In the genomic region with DNA sequence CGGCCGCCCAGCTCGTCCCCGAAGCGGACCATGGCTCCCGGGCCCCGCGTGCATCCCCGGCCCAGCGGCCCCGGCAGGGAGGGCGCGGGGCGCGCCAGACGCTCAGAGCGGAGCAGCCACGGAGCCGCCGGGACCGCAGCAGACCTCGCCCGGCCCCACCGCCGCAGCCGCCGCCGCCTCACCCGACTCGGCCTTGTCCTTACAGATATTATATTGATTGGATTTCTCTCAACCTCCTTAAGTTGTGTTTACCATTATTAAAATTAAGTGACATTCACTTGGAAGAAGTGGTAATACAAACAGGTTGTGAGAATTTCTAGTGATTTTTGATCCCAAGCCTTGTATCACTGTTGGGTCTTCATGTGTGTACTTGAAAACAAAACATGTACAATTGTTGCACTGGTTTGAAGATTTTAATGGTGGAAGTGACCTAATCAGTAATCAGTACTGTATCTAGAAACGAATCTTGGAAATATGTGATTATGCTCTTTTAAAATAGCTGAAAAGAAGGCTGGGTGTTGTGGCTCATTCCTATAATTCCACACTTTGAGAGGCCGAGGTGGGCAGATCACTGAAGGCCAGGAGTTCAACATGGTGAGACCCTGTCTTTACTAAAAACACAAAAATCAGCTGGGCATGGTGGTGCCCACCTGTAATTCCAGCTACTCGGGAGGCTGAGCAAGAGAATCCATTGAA, we compare ENCODE assay signal across 8 cellular contexts. TPM values are rescaled to one million over a fixed set of nuclear protein-coding genes. Genes with fewer than 3 reads are reported as not detected.
DNase-seq lines count a peak whose midpoint lies in the region; TF ChIP-seq lines count a peak whose summit lies in the region.
"Not testable (repeated sequence)": the region's sequence is repeated elsewhere in the genome, so short reads cannot be mapped to it uniquely, and the experiment has no call there.

No MANE protein-coding gene starts in this region.

- TF ChIP-seq EP300 in SK-N-SH (IDR thresholded peaks at IDR 0.05; ENCODE audit: borderline replicate concordance in 1 of 2, low read depth in 1 of 2, low read length in 1 of 2), result not testable (repeated sequence)

- H3K4me3 ChIP-seq in H7 (ENCODE audit: insufficient read depth, low read depth, low read length); SK-N-SH (ENCODE audit: low read depth in 2 of 2, low read length in 1 of 2): not testable (repeated sequence)
- peak overlapping the region; percentile 38 for H3K4me3 ChIP-seq in neural progenitor cell

- peaks cover 18% of the 10 kb centered on the region for H3K27me3 ChIP-seq in H7 (ENCODE audit: control insufficient read depth, insufficient read depth, low read length)
- H3K27me3 ChIP-seq in SK-N-SH (ENCODE audit: insufficient read depth), result not testable (repeated sequence)
- H3K27me3 ChIP-seq in neural progenitor cell, result peaks cover 45% of the 10 kb centered on the region

- H2AFZ ChIP-seq in SK-N-SH (ENCODE audit: low read depth); neural progenitor cell (replicated peaks): not testable (repeated sequence)

- H3K4me2 ChIP-seq in SK-N-SH, result not testable (repeated sequence)
- peak overlapping the region; percentile 79 for H3K4me2 ChIP-seq in neural progenitor cell

- not testable (repeated sequence) for H3K9ac ChIP-seq in SK-N-SH, neural progenitor cell

- H3K4me1 Mint-ChIP-seq in glutamatergic neuron (ENCODE audit: low read depth, unreplicated experiment); neural progenitor cell: not testable (repeated sequence)

- H3K27me3 Mint-ChIP-seq in glutamatergic neuron (ENCODE audit: unreplicated experiment), result not testable (repeated sequence)
- peaks cover 20% of the 10 kb centered on the region for H3K27me3 Mint-ChIP-seq in neural progenitor cell (ENCODE audit: insufficient read depth, low read depth)

- peak overlapping the region; percentile 81 for H3K4me3 Mint-ChIP-seq in glutamatergic neuron (ENCODE audit: unreplicated experiment)
- H3K4me3 Mint-ChIP-seq in neural progenitor cell, result peak overlapping the region; percentile 70

- H3K9me2 ChIP-seq in SK-N-SH, result not testable (repeated sequence)

- DNase-seq in D341Med (ENCODE audit: low spot score) (peak; percentile 24), H7 (peak; percentile 53), SK-N-SH (peak; percentile 66), ecto neural progenitor cell (ENCODE audit: low spot score) (peak; percentile 47), glutamatergic neuron (peak; percentile 62), left kidney (ENCODE audit: low read depth, low spot score) (peak; percentile 2), neural progenitor cell (ENCODE audit: low spot score) (peak; percentile 47), retina (peak; percentile 42)

- WGBS in SK-N-SH (ENCODE audit: low lambda C conversion rate), result 39% methylated on average over 14 of the region's 33 CpGs

- CTCF ChIA-PET in SK-N-SH (lab: Yijun Ruan, JAX), result not testable (repeated sequence)

- not testable (repeated sequence) for H3K36me3 ChIP-seq in H7 (replicated peaks; ENCODE audit: control insufficient read depth, insufficient read depth, low read length); SK-N-SH (replicated peaks in 1 of 2; ENCODE audit: control insufficient read depth in 1 of 2, insufficient read depth in 2 of 2, low read length in 1 of 2); neural progenitor cell

- H3K9me3 ChIP-seq in SK-N-SH; neural progenitor cell (ENCODE audit: low read depth): not testable (repeated sequence)

- not testable (repeated sequence) for H3K27ac Mint-ChIP-seq in glutamatergic neuron (ENCODE audit: unreplicated experiment); neural progenitor cell

- not testable (repeated sequence) for TF ChIP-seq CTCF in SK-N-SH (IDR thresholded peaks at IDR 0.05); glutamatergic neuron (IDR thresholded peaks at IDR 0.05; ENCODE audit: partially characterized antibody, unreplicated experiment); neural progenitor cell (IDR thresholded peaks at IDR 0.05)

- H3K9me3 Mint-ChIP-seq in glutamatergic neuron (ENCODE audit: unreplicated experiment); neural progenitor cell: not testable (repeated sequence)

- POLR2A ChIA-PET in SK-N-SH (lab: Yijun Ruan, JAX), result not testable (repeated sequence)

- H3K36me3 Mint-ChIP-seq in glutamatergic neuron (ENCODE audit: unreplicated experiment); neural progenitor cell: not testable (repeated sequence)

- H3K27ac ChIP-seq in SK-N-SH (ENCODE audit: low read depth in 2 of 2, low read length in 1 of 2); neural progenitor cell: not testable (repeated sequence)

- not testable (repeated sequence) for H3K4me1 ChIP-seq in SK-N-SH (ENCODE audit: control insufficient read depth in 1 of 2, insufficient read depth in 2 of 2, low read depth in 1 of 2, low read length in 1 of 2); neural progenitor cell

- H4K20me1 ChIP-seq in SK-N-SH (ENCODE audit: insufficient read depth); neural progenitor cell (ENCODE audit: low read depth): not testable (repeated sequence)

- H3F3A ChIP-seq in SK-N-SH (replicated peaks; ENCODE audit: insufficient read depth); neural progenitor cell (ENCODE audit: low read depth): not testable (repeated sequence)

- H3K79me2 ChIP-seq in SK-N-SH (ENCODE audit: insufficient read depth); neural progenitor cell (ENCODE audit: low read depth): not testable (repeated sequence)

- not testable (repeated sequence) for TF ChIP-seq RAD21 in SK-N-SH (IDR thresholded peaks at IDR 0.05; ENCODE audit: low read length)

RNA-seq across cellular contexts. Expression of gene NBPF20, which starts 29.2 kb away (rescaled TPM):
- 0.21 and 0.59 TPM in 2 replicates for total RNA-seq in H7 (2014; rRNA removed; shearing (Covaris generic))
- polyA plus RNA-seq in SK-N-SH (2012; rRNA removed), result 2.0 and 2.2 TPM in 2 replicates
- polyA plus RNA-seq in SK-N-SH (2012; cell fraction: cytosol; rRNA removed), result 1.6 and 2.1 TPM in 2 replicates
- polyA plus RNA-seq in SK-N-SH (2012; cell fraction: nucleus; rRNA removed), result 3.2 and 6.5 TPM in 2 replicates
- 1.2 TPM for total RNA-seq in glutamatergic neuron (ENCODE audit: unreplicated experiment)
- 0.37 and 0.68 TPM in 2 replicates for total RNA-seq in neural progenitor cell (ENCODE audit: low replicate concordance)

Comparison
In these comparisons a context has a peak if more than half of its experiments do, and no peak if none do; other contexts are left out.
1. DNase-seq: peak in every context shown above with its lines; median percentile 66 in SK-N-SH; 62 in glutamatergic neuron; 53 in H7; 47 in ecto neural progenitor cell; 47 in neural progenitor cell; 42 in retina; 24 in D341Med; 2 in left kidney.